In the genomic region with DNA sequence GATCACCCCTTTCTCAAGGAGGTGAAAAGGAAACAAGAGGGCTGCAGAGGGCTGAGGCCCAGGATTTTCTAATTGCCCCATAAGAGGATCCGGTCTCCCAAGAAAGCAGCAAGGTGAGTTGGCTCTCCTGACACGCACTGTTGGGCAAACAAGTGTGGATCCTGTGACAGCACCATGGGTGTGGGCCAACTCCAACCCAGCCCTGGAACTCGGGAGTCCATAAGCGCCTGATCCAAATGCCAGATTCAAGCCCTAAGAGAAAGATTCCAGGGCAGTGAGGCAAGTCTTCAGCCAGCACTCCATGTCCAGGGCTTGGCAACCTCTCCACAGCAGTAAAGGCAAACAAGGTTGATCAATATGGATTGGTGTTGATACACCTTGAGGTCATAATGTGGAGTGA, we compare ENCODE assay signal across 27 cellular contexts. TPM values are rescaled to one million over a fixed set of nuclear protein-coding genes. Genes with fewer than 3 reads are reported as not detected.
DNase-seq lines count a peak whose midpoint lies in the region; ATAC-seq and TF ChIP-seq lines count a peak whose summit lies in the region.
"Had no signal": no experiment of that assay in that cellular context is flagged by ENCODE, and none has a peak within 500 bp of the region (broad histone marks: within the 10 kb centered on the region; RNA-seq: fewer than 3 reads in every experiment).

No MANE protein-coding gene starts in this region.

- H3K4me1 Mint-ChIP-seq in MCF 10A (ENCODE audit: insufficient read depth, unreplicated experiment) (no peaks in the 10 kb centered on the region), nephron progenitor cell (peaks cover 45% of the 10 kb centered on the region)
- H3K4me1 Mint-ChIP-seq: activated CD4-positive, alpha-beta T cell treated with anti-CD3 and anti-CD28 coated beads for 36 hours; CD4-positive, alpha-beta memory T cell had no signal

- H3K9me3 ChIP-seq in breast epithelium (no peaks in the 10 kb centered on the region), aorta (ENCODE audit: control insufficient read depth, low read length) (no peaks in the 10 kb centered on the region), testis (no peaks in the 10 kb centered on the region)
- H3K9me3 ChIP-seq: A549, body of pancreas, tibial nerve had no signal

- H3K27ac Mint-ChIP-seq in MCF 10A (ENCODE audit: low read depth, unreplicated experiment) (no peak overlapping the region), nephron progenitor cell (peak overlapping the region; percentile 19)
- H3K27ac Mint-ChIP-seq: activated CD4-positive, alpha-beta T cell treated with anti-CD3 and anti-CD28 coated beads for 36 hours; CD4-positive, alpha-beta memory T cell; GM23338; neural progenitor cell had no signal

- no peak overlapping the region for H3K4me3 Mint-ChIP-seq in MCF 10A (ENCODE audit: unreplicated experiment)
- H3K4me3 Mint-ChIP-seq in nephron progenitor cell: no peak overlapping the region
- H3K4me3 Mint-ChIP-seq: activated CD4-positive, alpha-beta T cell treated with anti-CD3 and anti-CD28 coated beads for 36 hours; CD4-positive, alpha-beta memory T cell; GM23338; neural progenitor cell had no signal

- no peaks in the 10 kb centered on the region for H3K36me3 ChIP-seq in breast epithelium
- H3K36me3 ChIP-seq in aorta (ENCODE audit: control insufficient read depth in 1 of 2, insufficient read depth in 2 of 2, low read length in 1 of 2): no peaks in the 10 kb centered on the region
- no peaks in the 10 kb centered on the region for H3K36me3 ChIP-seq in testis (ENCODE audit: low read depth, missing control alignments)
- H3K36me3 ChIP-seq: neural progenitor cell, tibial nerve had no signal

- H3K27me3 ChIP-seq in breast epithelium: no peaks in the 10 kb centered on the region
- no peaks in the 10 kb centered on the region for H3K27me3 ChIP-seq in aorta (ENCODE audit: control insufficient read depth in 1 of 2, insufficient read depth in 2 of 2, low read length in 1 of 2)
- no peaks in the 10 kb centered on the region for H3K27me3 ChIP-seq in testis
- H3K27me3 ChIP-seq: body of pancreas, neural progenitor cell, tibial nerve had no signal

- DNase-seq in breast epithelium (ENCODE audit: low spot score in 2 of 2) (peak; percentile 57 to 75), MCF 10A (ENCODE audit: unreplicated experiment) (no peak), Right ventricle myocardium superior (peak; percentile 61), nephron progenitor cell (no peak), aorta (peak; percentile 66 to 81), testis (no peak)
- DNase-seq in activated CD8-positive, alpha-beta memory T cell treated with anti-CD3 and anti-CD28 coated beads, Interleukin-2, amount 50 U/mL, for 4 hours: no peak
- DNase-seq: activated CD4-positive, alpha-beta T cell treated with anti-CD3 and anti-CD28 coated beads for 36 hours; activated gamma-delta T cell treated with Interleukin-2 at 50 U/mL for 16 hours; AML-193; CD4-positive, alpha-beta memory T cell; glutamatergic neuron; mammary epithelial cell; NCI-H1694 treated with DMSO at 0.1 percent for 48 hours; NCI-H446 treated with DMSO at 0.1 percent for 48 hours; OCI-M1; stimulated activated naive CD4-positive, alpha-beta T cell; T-helper 2 cell had no signal

- ATAC-seq in Right ventricle myocardium superior (ENCODE audit: poor library complexity) (peak; percentile 64), aorta (ENCODE audit: low FRiP score) (peak; percentile 21), HG03139 (IDR thresholded peaks at IDR 0.05; ENCODE audit: unreplicated experiment) (no peak)
- ATAC-seq: A549; activated CD4-positive, alpha-beta T cell treated with anti-CD3 and anti-CD28 coated beads for 36 hours; body of pancreas; GM23338; HepG2 had no signal

- intact Hi-C loops in breast epithelium (cut with DNase I; ENCODE audit: low total_unique reads) (no loop called here), MCF 10A (cut with micrococcal nuclease) (no loop called here), Right ventricle myocardium superior (cut with DNase I) (no loop called here), aorta (cut with DNase I) (no loop called here), testis (cut with DNase I; ENCODE audit: low total_unique reads) (no loop called here)

- CTCF ChIA-PET in MCF 10A (lab: Yijun Ruan, JAX): interaction anchor here (2.4 kb wide), 1 partner anchor 55 kb away, joined by 8 read pairs; no protein-coding TSS in a partner anchor

- H3K4me3 ChIP-seq in breast epithelium (no peak overlapping the region), aorta (ENCODE audit: low read length in 2 of 2) (no peak overlapping the region), testis (no peak overlapping the region)
- H3K4me3 ChIP-seq: A549, body of pancreas, GM23338, neural progenitor cell, tibial nerve had no signal

- no peak for TF ChIP-seq CTCF in breast epithelium (IDR thresholded peaks at IDR 0.05)
- TF ChIP-seq CTCF in MCF 10A (IDR thresholded peaks at IDR 0.05; ENCODE audit: unreplicated experiment): no peak
- no peak for TF ChIP-seq CTCF in nephron progenitor cell (IDR thresholded peaks at IDR 0.05)
- TF ChIP-seq CTCF in testis (IDR thresholded peaks at IDR 0.05): no peak

- TF ChIP-seq POLR2A in breast epithelium (IDR thresholded peaks at IDR 0.05) (no peak), testis (IDR thresholded peaks at IDR 0.05) (no peak)

- H3K27ac ChIP-seq in breast epithelium (no peak overlapping the region), aorta (ENCODE audit: low read depth in 1 of 2, low read length in 2 of 2) (peak overlapping the region; percentile 59 to 82), testis (no peak overlapping the region)
- H3K27ac ChIP-seq: A549, body of pancreas, epithelial cell of prostate, neural progenitor cell, tibial nerve had no signal

- H3K36me3 Mint-ChIP-seq in MCF 10A (ENCODE audit: insufficient read depth, unreplicated experiment) (no peaks in the 10 kb centered on the region), nephron progenitor cell (ENCODE audit: low read depth) (no peaks in the 10 kb centered on the region)
- H3K36me3 Mint-ChIP-seq: CD4-positive, alpha-beta memory T cell; neural progenitor cell had no signal

- H3K9me3 Mint-ChIP-seq in MCF 10A (ENCODE audit: unreplicated experiment): peaks cover 8% of the 10 kb centered on the region
- H3K9me3 Mint-ChIP-seq in nephron progenitor cell: no peaks in the 10 kb centered on the region
- H3K9me3 Mint-ChIP-seq: CD4-positive, alpha-beta memory T cell; GM23338; neural progenitor cell had no signal

- WGBS in aorta, 2 donors: 13 to 16% methylated on average over 4 of the region's 4 CpGs
- 82 to 91% methylated on average over 4 of the region's 4 CpGs for WGBS in testis, 2 donors

- H3K27me3 Mint-ChIP-seq in MCF 10A (ENCODE audit: insufficient read depth, unreplicated experiment) (no peaks in the 10 kb centered on the region), nephron progenitor cell (ENCODE audit: low read depth, poor library complexity) (peaks cover 22% of the 10 kb centered on the region)

- POLR2A ChIA-PET in MCF 10A (lab: Yijun Ruan, JAX): no interaction called here

- H3K4me1 ChIP-seq in breast epithelium (no peaks in the 10 kb centered on the region), aorta (ENCODE audit: control insufficient read depth in 1 of 2, insufficient read depth in 2 of 2, low read length in 2 of 2) (peaks cover 2 to 15% of the 10 kb centered on the region in 2 donors), testis (no peaks in the 10 kb centered on the region)
- H3K4me1 ChIP-seq: A549, tibial nerve had no signal

- BruUV-seq in MCF 10A (replicated peaks; lab: Mats Ljungman, UMichigan): no TSS peak

RNA-seq across cellular contexts. Expression of gene KCNA5, which starts 33.1 kb away (rescaled TPM):
- total RNA-seq in breast epithelium (under 1 TPM in 2 of 3 donors, not detected in 1; 0.44 to 0.66 TPM), MCF 10A (2022) (not detected in 2 replicates), Right ventricle myocardium superior (3.1 TPM), aorta (10 to 100 TPM; 84.7 to 84.9 TPM), testis (under 1 TPM; 0.25 to 0.79 TPM)
- polyA plus RNA-seq in aorta (10 to 100 TPM in 1 of 2 donors, 1 to 10 TPM in 1; 2.4 to 13.4 TPM), testis (ENCODE audit: insufficient read depth, low read depth, low replicate concordance) (0.94 TPM)
- total RNA-seq: activated CD4-positive, alpha-beta T cell treated with anti-CD3 and anti-CD28 coated beads for 36 hours; CD4-positive, alpha-beta memory T cell; HepG2; LHCN-M2; mammary epithelial cell had no signal
- polyA plus RNA-seq: A549; CD4-positive, alpha-beta memory T cell; HepG2; mammary epithelial cell had no signal

Comparison
In these comparisons a context has a peak if more than half of its experiments do, and no peak if none do; other contexts are left out.
1. DNase-seq: peak in breast epithelium (2 of 2), Right ventricle myocardium superior (single experiment) and aorta (2 of 2); none in MCF 10A (single experiment), nephron progenitor cell (single experiment), testis (single experiment) and activated CD8-positive, alpha-beta memory T cell treated with anti-CD3 and anti-CD28 coated beads, Interleukin-2, amount 50 U/mL, for 4 hours (single experiment).
2. H3K27ac ChIP-seq: peak in aorta (2 of 2); none in breast epithelium (0 of 2) and testis (0 of 2).
3. RNA of gene KCNA5, which starts 33.1 kb away (total RNA-seq): 84.7 to 84.9 TPM in aorta; 3.1 TPM in Right ventricle myocardium superior (single experiment), 0.25 to 0.79 TPM in testis, 0.44 to 0.66 TPM in breast epithelium and not detected in MCF 10A; every median in the first group is over 10 times any median in the second.